8 cellular contexts compared by ENCODE assay signal in genomic region chr1:156193488-156194299, GRCh38. TPM values are rescaled to one million over a fixed set of nuclear protein-coding genes. Genes with fewer than 3 reads are reported as not detected.
A peak's percentile ranks its signal among the peaks of the same experiment; 100 is the strongest.
DNase-seq lines count a peak whose midpoint lies in the region; ATAC-seq and TF ChIP-seq lines count a peak whose summit lies in the region.

Gene SLC25A44 (plus strand): TSS chr1:156194104. CDS start chr1:156199848, 5,744 bp downstream.

- H3K27me3 ChIP-seq in thymus (ENCODE audit: control insufficient read depth, insufficient read depth), result no peaks in the 10 kb centered on the region

- H3K27me3 Mint-ChIP-seq in osteocyte (ENCODE audit: unreplicated experiment), result peaks cover 2% of the 10 kb centered on the region

- H3K4me1 ChIP-seq in thymus (ENCODE audit: control insufficient read depth, insufficient read depth, low read length), result peaks cover 12% of the 10 kb centered on the region

- H3K4me3 ChIP-seq in thymus (ENCODE audit: low read length), result peak within 1 kb of the TSS; percentile 65

- peaks cover 11% of the 10 kb centered on the region for H3K36me3 ChIP-seq in thymus (ENCODE audit: control insufficient read depth, insufficient read depth)

- TF ChIP-seq CTCF in GM12873 (IDR thresholded peaks at IDR 0.05; ENCODE audit: insufficient read depth, low read depth, low read length, missing control alignments), result peak; percentile 56
- peak; percentile 67 for TF ChIP-seq CTCF in osteocyte (IDR thresholded peaks at IDR 0.05)

- H3K36me3 Mint-ChIP-seq in osteocyte (ENCODE audit: unreplicated experiment), result peaks cover 9% of the 10 kb centered on the region

- peaks cover 26% of the 10 kb centered on the region for H3K4me1 Mint-ChIP-seq in osteocyte (ENCODE audit: unreplicated experiment)

- 1% methylated on average over 59 of the region's 59 CpGs for WGBS in thymus

- DNase-seq in NCI-H1417 (lab: John Stamatoyannopoulos, UW) (peak; percentile 99 to 100 (median 100)), SW 1271 (lab: John Stamatoyannopoulos, UW) (peak; percentile 88 to 93), head of caudate nucleus (peak; percentile 92 to 99 (median 97)), osteocyte (ENCODE audit: extremely low spot score, unreplicated experiment) (peak; percentile 99)
- DNase-seq in activated naive CD8-positive, alpha-beta T cell treated with anti-CD3 and anti-CD28 coated beads, Interleukin-2, amount 50 U/mL, for 16 hours (ENCODE audit: low read depth, low spot score), result peak; percentile 94

- peak; percentile 96 for ATAC-seq in HG02759 (IDR thresholded peaks at IDR 0.05; ENCODE audit: unreplicated experiment)

- intact Hi-C loops in head of caudate nucleus (cut with DNase I), result loop anchor here (5.0 kb wide), 1 partner anchor 36 kb away; no protein-coding TSS in a partner anchor

- H3K27ac ChIP-seq in thymus (ENCODE audit: low read depth), result peak within 1 kb of the TSS; percentile 89

- peak within 1 kb of the TSS; percentile 92 for H3K4me3 Mint-ChIP-seq in osteocyte (ENCODE audit: unreplicated experiment)

- H3K9me3 Mint-ChIP-seq in osteocyte (ENCODE audit: unreplicated experiment), result no peaks in the 10 kb centered on the region

- H3K9me3 ChIP-seq in thymus (ENCODE audit: control insufficient read depth), result no peaks in the 10 kb centered on the region

- peak within 1 kb of the TSS; percentile 80 for H3K27ac Mint-ChIP-seq in osteocyte (ENCODE audit: unreplicated experiment)

RNA-seq across cellular contexts. Expression of gene SLC25A44, which starts in this region (rescaled TPM):
- total RNA-seq in osteocyte, result 20.2 and 23.4 TPM in 2 replicates
- 10.7 TPM for polyA plus RNA-seq in thymus

Comparison
In these comparisons a context has a peak if more than half of its experiments do, and no peak if none do; other contexts are left out.
1. Peak in every context shown above with its lines: DNase-seq, ATAC-seq, H3K4me3 ChIP-seq and H3K27ac ChIP-seq.